In genomic region chr2:177256695-177257094, GRCh38 we compare ENCODE assay signal across 11 cellular contexts. TPM values are rescaled to one million over a fixed set of nuclear protein-coding genes. Genes with fewer than 3 reads are reported as not detected.
DNase-seq lines count a peak whose midpoint lies in the region; ATAC-seq, FAIRE-seq and TF ChIP-seq lines count a peak whose summit lies in the region.
"Had no signal": no experiment of that assay in that cellular context is flagged by ENCODE, and none has a peak within 500 bp of the region (broad histone marks: within the 10 kb centered on the region; RNA-seq: fewer than 3 reads in every experiment).

No MANE protein-coding gene starts in this region.

- 33 to 56% (median 42%) methylated on average over 3 of the region's 3 CpGs for WGBS in psoas muscle, 3 donors

- H3K36me3 ChIP-seq in psoas muscle (ENCODE audit: insufficient read depth in 1 of 2, low read depth in 1 of 2), result peaks cover 0 to 6% of the 10 kb centered on the region in 2 donors
- H3K36me3 ChIP-seq: adrenal gland had no signal

- H3K4me3 ChIP-seq in epithelial cell of esophagus (ENCODE audit: low read length) (peak overlapping the region; percentile 12), psoas muscle (peak overlapping the region; percentile 6)
- H3K4me3 ChIP-seq: adrenal gland had no signal

- TF ChIP-seq POLR2A in GM12891 (IDR thresholded peaks at IDR 0.05; ENCODE audit: low read depth, low read length), result no peak

- intact Hi-C loops in CD14-positive monocyte (cut with micrococcal nuclease), result no loop called here
- intact Hi-C loops in psoas muscle (cut with DNase I), result no loop called here

- peak overlapping the region; percentile 40 for H3K27ac ChIP-seq in psoas muscle

- H3K9me3 Mint-ChIP-seq in CD14-positive monocyte, result peaks cover 0 to 6% (median 0%) of the 10 kb centered on the region in 7 donors

- ATAC-seq in psoas muscle, result no peak
- ATAC-seq in HG02852 (IDR thresholded peaks at IDR 0.05; ENCODE audit: unreplicated experiment), result no peak

- DNase-seq in CD14-positive monocyte (ENCODE audit: low spot score) (no peak), GM12891 (ENCODE audit: insufficient read length, low spot score) (no peak), epithelial cell of esophagus (ENCODE audit: low read depth) (no peak), psoas muscle (no peak), NCI-H2196 treated with DMSO at 0.1 percent for 48 hours (lab: John Stamatoyannopoulos, UW; ENCODE audit: unreplicated experiment) (no peak), NCI-H2081 treated with DMSO at 0.1 percent for 48 hours (lab: John Stamatoyannopoulos, UW) (no peak)
- DNase-seq: adrenal gland; dermis blood vessel endothelial cell; NCI-H2029; stimulated activated CD4-positive, alpha-beta T cell treated with anti-CD3 and anti-CD28 coated beads, Interleukin-12 subunit alpha, Interleukin-12 subunit beta, amount 100 ng/mL, for 4 hours had no signal

- H3K36me3 Mint-ChIP-seq in CD14-positive monocyte, result peaks cover 14 to 20% of the 10 kb centered on the region in 2 donors

- no peaks in the 10 kb centered on the region for H3K9me3 ChIP-seq in psoas muscle
- H3K9me3 ChIP-seq: adrenal gland had no signal

- H3K27ac Mint-ChIP-seq in CD14-positive monocyte, result peak overlapping the region in 6 of 7 donors; percentile 13 to 81 (median 60)

- TF ChIP-seq CTCF in CD14-positive monocyte (IDR thresholded peaks at IDR 0.05), result no peak
- TF ChIP-seq CTCF in epithelial cell of esophagus (IDR thresholded peaks at IDR 0.05; ENCODE audit: insufficient read depth, low read depth, low read length, missing control alignments), result no peak
- TF ChIP-seq CTCF in psoas muscle (IDR thresholded peaks at IDR 0.05), result no peak

- no peaks in the 10 kb centered on the region for H3K27me3 ChIP-seq in psoas muscle (ENCODE audit: insufficient read depth in 3 of 3, low read length in 2 of 3)
- H3K27me3 ChIP-seq: adrenal gland had no signal

- H3K4me1 ChIP-seq in psoas muscle, result peaks cover 89% of the 10 kb centered on the region

- FAIRE-seq in GM12891 (lab: Jason Lieb, UNC), result peak; percentile 26

- no peaks in the 10 kb centered on the region for H3K27me3 Mint-ChIP-seq in CD14-positive monocyte (ENCODE audit: low read depth in 3 of 3)

- peaks cover 85% of the 10 kb centered on the region for H3K4me1 Mint-ChIP-seq in CD14-positive monocyte

- H3K4me3 Mint-ChIP-seq in CD14-positive monocyte, result no peak overlapping the region

TF ChIP-seq in GM12891, 5 proteins besides CTCF, POLR2A, EP300 and RAD21:
- TF ChIP-seq POLR2AphosphoS5 (IDR thresholded peaks at IDR 0.05; ENCODE audit: low read depth, low read length) (no peak), PAX5 (IDR thresholded peaks at IDR 0.05; ENCODE audit: insufficient read depth, low read length, severe bottlenecking) (no peak), POU2F2 (IDR thresholded peaks at IDR 0.05; ENCODE audit: low read depth, low read length) (no peak), TAF1 (IDR thresholded peaks at IDR 0.05; ENCODE audit: low read depth, low read length) (no peak), SPI1 (IDR thresholded peaks at IDR 0.05; ENCODE audit: low read depth, low read length) (no peak)

RNA-seq across cellular contexts. Expression of gene NFE2L2, which starts 7.8 kb away (rescaled TPM):
- polyA plus RNA-seq in CD14-positive monocyte, result 10 to 100 TPM; 38.7 to 51.6 TPM
- polyA plus RNA-seq in GM12891 (2012; ENCODE audit: low read depth, missing spikeins), result 15.0 TPM
- total RNA-seq in psoas muscle, result 100 to 1,000 TPM in 1 of 4 donors, 10 to 100 TPM in 3; 42.4 to 127 (median 66.0) TPM
- 10 to 100 TPM; 44.4 to 56.6 (median 51.5) TPM for polyA plus RNA-seq in psoas muscle

RNA-seq across cellular contexts. Expression of gene HNRNPA3, which starts 44.1 kb away (rescaled TPM):
- polyA plus RNA-seq in CD14-positive monocyte (10 to 100 TPM; 26.5 to 43.0 TPM), psoas muscle (100 to 1,000 TPM in 1 of 3 donors, 10 to 100 TPM in 2; 66.0 to 227 (median 81.8) TPM)
- polyA plus RNA-seq in GM12891 (2012; ENCODE audit: low read depth, missing spikeins), result 339 TPM
- total RNA-seq in psoas muscle, result 100 to 1,000 TPM in 1 of 4 donors, 10 to 100 TPM in 3; 72.8 to 125 (median 91.0) TPM
